Comparison of ENCODE assay signal across 8 cellular contexts in genomic region chr6:39189915-39190544, GRCh38. TPM values are rescaled to one million over a fixed set of nuclear protein-coding genes. Genes with fewer than 3 reads are reported as not detected.
DNase-seq lines count a peak whose midpoint lies in the region; ATAC-seq, FAIRE-seq and TF ChIP-seq lines count a peak whose summit lies in the region.

No MANE protein-coding gene starts in this region.

- ATAC-seq in GM23338 (peak; percentile 98), pancreas (peak; percentile 60 to 87 (median 84))

- H3K36me3 ChIP-seq in GM23338 (ENCODE audit: insufficient read depth) (peaks cover 13% of the 10 kb centered on the region), PC-9 (ENCODE audit: low read depth) (peaks cover 15% of the 10 kb centered on the region; the same call in 1 of the 2 replicates), fibroblast of lung (ENCODE audit: control insufficient read depth, insufficient read depth, low read length) (no peaks in the 10 kb centered on the region), pancreas (peaks cover 0 to 37% (median 3%) of the 10 kb centered on the region in 3 donors)

- H3K27ac Mint-ChIP-seq in GM23338 = 0 out of 2 replicates have a peak overlapping the region, but pooled peaks have one; percentile 27

- H3K27me3 ChIP-seq in GM23338 (ENCODE audit: insufficient read depth) (no peaks in the 10 kb centered on the region), PC-9 (ENCODE audit: insufficient read depth, low read depth) (no peaks in the 10 kb centered on the region), fibroblast of lung (ENCODE audit: control insufficient read depth, insufficient read depth, low read length) (no peaks in the 10 kb centered on the region), pancreas (no peaks in the 10 kb centered on the region)

- no peak for FAIRE-seq in pancreas (lab: Jason Lieb, UNC)

- H3K9ac ChIP-seq in fibroblast of lung (ENCODE audit: insufficient read depth, low read length) = no peak overlapping the region

- 70 to 76% methylated on average over 15 of the region's 15 CpGs for WGBS in pancreas, 2 donors

- H3K4me2 ChIP-seq in GM23338 (no peak overlapping the region), PC-9 (no peak overlapping the region), fibroblast of lung (ENCODE audit: extremely low read depth, insufficient read depth, low read length) (no peak overlapping the region)

- no peaks in the 10 kb centered on the region for H3K9me3 ChIP-seq in PC-9 (ENCODE audit: insufficient read depth, low read depth)
- no peaks in the 10 kb centered on the region for H3K9me3 ChIP-seq in fibroblast of lung (ENCODE audit: control insufficient read depth, insufficient read depth, low read depth, low read length)
- H3K9me3 ChIP-seq in pancreas = no peaks in the 10 kb centered on the region

- DNase-seq in COLO668 (lab: John Stamatoyannopoulos, UW; ENCODE audit: unreplicated experiment) (peak; percentile 3), GM23338 (ENCODE audit: low spot score) (peak; percentile 88), PC-9 (no peak), fibroblast of lung (ENCODE audit: low read depth in 2 of 2) (peak in 1 of 2 donors; percentile 9), pancreas (peak in 4 of 6 donors; percentile 28 to 74 (median 58)), HK-2 (ENCODE audit: unreplicated experiment) (no peak), NCI-H1436 treated with DMSO at 0.1 percent for 48 hours (lab: John Stamatoyannopoulos, UW) (no peak)
- DNase-seq in stimulated activated CD4-positive, alpha-beta T cell treated with anti-CD3 and anti-CD28 coated beads, Interleukin-4, amount 100 ng/mL, for 4 hours = no peak

- no peak overlapping the region for H3K4me3 Mint-ChIP-seq in GM23338

- H3K27ac ChIP-seq in GM23338 (ENCODE audit: low read depth) (no peak overlapping the region), PC-9 (no peak overlapping the region), fibroblast of lung (ENCODE audit: insufficient read depth, low read length) (no peak overlapping the region), pancreas (peak overlapping the region in 1 of 4 donors; percentile 3)

- CTCF ChIA-PET in PC-9 (lab: Charles Lee) = interaction anchor here (0.8 to 1.1 kb wide), 2 partner anchors 10 to 94 kb away, joined by 5 to 11 read pairs; no protein-coding TSS in a partner anchor

- POLR2A ChIA-PET in PC-9 (lab: Charles Lee; ENCODE audit: unreplicated experiment) = no interaction called here

- intact Hi-C loops in PC-9 (cut with micrococcal nuclease; ENCODE audit: unreplicated experiment) = no loop called here
- intact Hi-C loops in pancreas (cut with DNase I) = no loop called here

- H4K20me1 ChIP-seq in GM23338 (replicated peaks; ENCODE audit: insufficient read depth) = peaks cover 10% of the 10 kb centered on the region
- no peaks in the 10 kb centered on the region for H4K20me1 ChIP-seq in PC-9 (ENCODE audit: insufficient read depth)
- no peaks in the 10 kb centered on the region for H4K20me1 ChIP-seq in fibroblast of lung (ENCODE audit: control insufficient read depth, extremely low read depth, insufficient read depth, low read length)

- 0 out of 2 replicates have a peak, but pooled peaks cover 8% of the 10 kb centered on the region for H3F3A ChIP-seq in GM23338 (replicated peaks; ENCODE audit: low read depth)
- H3F3A ChIP-seq in PC-9 (ENCODE audit: insufficient read depth, low read depth) = peaks cover 33% of the 10 kb centered on the region

- H3K36me3 Mint-ChIP-seq in GM23338 (ENCODE audit: low read depth) = peaks cover 87% of the 10 kb centered on the region

- peaks cover 22% of the 10 kb centered on the region for H3K27me3 Mint-ChIP-seq in GM23338 (ENCODE audit: insufficient read depth, low read depth, poor library complexity)

- H3K9me3 Mint-ChIP-seq in GM23338 = no peaks in the 10 kb centered on the region

- H3K9me2 ChIP-seq in GM23338 (ENCODE audit: insufficient read depth) (no peaks in the 10 kb centered on the region), PC-9 (ENCODE audit: insufficient read depth) (no peaks in the 10 kb centered on the region)

- H3K4me3 ChIP-seq in GM23338 (no peak overlapping the region), PC-9 (no peak overlapping the region), fibroblast of lung (replicated peaks in 1 of 4; ENCODE audit: control extremely low read depth in 1 of 4, insufficient read depth in 1 of 4, low read depth in 3 of 4, low read length in 4 of 4) (no peak overlapping the region), pancreas (no peak overlapping the region)

- no TSS peak for BruUV-seq in PC-9 (replicated peaks; lab: Mats Ljungman, UMichigan)

- H3K4me1 ChIP-seq in GM23338 (ENCODE audit: insufficient read depth) (0 out of 2 replicates have a peak, but pooled peaks cover 4% of the 10 kb centered on the region), PC-9 (replicated peaks; ENCODE audit: insufficient read depth) (peaks cover 49% of the 10 kb centered on the region), fibroblast of lung (ENCODE audit: control insufficient read depth, extremely low read depth, insufficient read depth, low read length) (no peaks in the 10 kb centered on the region), pancreas (peaks cover 0 to 10% (median 0%) of the 10 kb centered on the region in 3 donors)

- peak; percentile 59 to 84 for TF ChIP-seq CTCF in GM23338 (conservative IDR thresholded peaks at IDR 0.05; ENCODE audit: low read depth in 2 of 2)
- TF ChIP-seq CTCF in PC-9 (conservative IDR thresholded peaks at IDR 0.05) = peak; percentile 71
- peak; percentile 22 to 35 for TF ChIP-seq CTCF in fibroblast of lung (conservative IDR thresholded peaks at IDR 0.05 in 1 of 2, IDR thresholded peaks at IDR 0.05 in 1 of 2; ENCODE audit: low read depth in 1 of 2, low read length in 2 of 2)
- TF ChIP-seq CTCF in pancreas (IDR thresholded peaks at IDR 0.05) = peak; percentile 15 to 49 (median 40)

- H3K4me1 Mint-ChIP-seq in GM23338 = peaks cover 15% of the 10 kb centered on the region; the same call in 2 of the 3 replicates

- H2AFZ ChIP-seq in GM23338 (no peak overlapping the region), PC-9 (no peak overlapping the region), fibroblast of lung (ENCODE audit: low read length) (no peak overlapping the region)

- H3K79me2 ChIP-seq in GM23338 (replicated peaks; ENCODE audit: insufficient read depth) (peaks cover 6% of the 10 kb centered on the region), PC-9 (ENCODE audit: low read depth) (peaks cover 12% of the 10 kb centered on the region), fibroblast of lung (ENCODE audit: control insufficient read depth, insufficient read depth, low read length) (no peaks in the 10 kb centered on the region)

TF ChIP-seq in GM23338, 12 proteins besides CTCF, POLR2A, EP300 and RAD21:
- TF ChIP-seq EZH2phosphoT487 (IDR thresholded peaks at IDR 0.05; ENCODE audit: unreplicated experiment) = no peak
- TF ChIP-seq ZNF331 (CRISPR knock-in tag; IDR thresholded peaks at IDR 0.05; ENCODE audit: low read depth) = no peak
- no peak for TF ChIP-seq JUNB (IDR thresholded peaks at IDR 0.05; ENCODE audit: unreplicated experiment)
- TF ChIP-seq STAT1 (IDR thresholded peaks at IDR 0.05; ENCODE audit: unreplicated experiment) = no peak
- no peak for TF ChIP-seq NANOG (IDR thresholded peaks at IDR 0.05; ENCODE audit: borderline replicate concordance)
- TF ChIP-seq POLR2AphosphoS5 (IDR thresholded peaks at IDR 0.05; ENCODE audit: low read depth) = no peak
- TF ChIP-seq ZNF114 (CRISPR knock-in tag; IDR thresholded peaks at IDR 0.05) = no peak

RNA-seq across cellular contexts. Expression of gene KCNK5, which starts 39.2 kb away (rescaled TPM):
- 54.8 and 57.4 TPM in 2 replicates for total RNA-seq in GM23338 (2014; rRNA removed; shearing (Covaris generic))
- polyA plus RNA-seq in GM23338 (2016; fragmentation: Nextera tagmentation; extraction: Ambion mirVana) = 9.5 and 9.7 TPM in 2 replicates
- total RNA-seq in PC-9 (2021) = 11.9 and 14.3 TPM in 2 replicates
- total RNA-seq in fibroblast of lung = under 0.01 and 0.26 TPM in 2 replicates
- 0.01 and 0.02 TPM in 2 replicates for polyA plus RNA-seq in fibroblast of lung
- polyA plus RNA-seq in fibroblast of lung (2012) = 0.05 TPM in 1 of 2 replicates, not detected in the other
- polyA minus RNA-seq in fibroblast of lung (ENCODE audit: low replicate concordance) = not detected in 2 replicates
- total RNA-seq in pancreas = 10 to 100 TPM; 10.8 to 32.4 (median 18.7) TPM
- 10 to 100 TPM; 20.5 to 30.8 TPM for polyA plus RNA-seq in pancreas

Comparison
In these comparisons a context has a peak if more than half of its experiments do, and no peak if none do; other contexts are left out.
1. DNase-seq: peak in COLO668 (single experiment), GM23338 (single experiment) and pancreas (4 of 6); none in PC-9 (0 of 2), HK-2 (single experiment), stimulated activated CD4-positive, alpha-beta T cell treated with anti-CD3 and anti-CD28 coated beads, Interleukin-4, amount 100 ng/mL, for 4 hours (0 of 2) and NCI-H1436 treated with DMSO at 0.1 percent for 48 hours (single experiment).
2. Peak in every context shown above with its lines, with median percentiles within 50 percentile points of each other: CTCF ChIP-seq.